ENCODE assay signal across 22 cellular contexts in the genomic region with DNA sequence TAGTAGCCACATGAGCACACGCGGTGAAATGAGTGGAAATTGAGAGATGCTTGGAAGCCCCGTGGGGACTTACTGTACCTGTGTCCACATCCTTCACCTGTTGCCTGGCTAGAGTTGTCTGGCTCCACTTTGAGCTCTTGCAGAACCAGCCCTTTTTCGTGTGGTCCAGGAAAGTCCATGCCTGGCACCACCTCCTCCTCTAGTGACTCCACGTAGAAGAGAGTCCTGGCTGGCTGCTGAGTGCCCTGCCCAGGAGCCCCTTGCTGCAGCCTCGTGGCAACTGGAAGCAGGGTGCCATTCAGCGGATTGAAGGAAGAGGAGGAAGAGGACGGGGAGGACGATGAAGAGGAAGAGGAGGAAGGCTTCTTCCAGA. TPM values are rescaled to one million over a fixed set of nuclear protein-coding genes. Genes with fewer than 3 reads are reported as not detected.
DNase-seq lines count a peak whose midpoint lies in the region.
"Had no signal": no experiment of that assay in that cellular context is flagged by ENCODE, and none has a peak within 500 bp of the region (broad histone marks: within the 10 kb centered on the region; RNA-seq: fewer than 3 reads in every experiment).

No MANE protein-coding gene starts in this region.

- H3K27me3 ChIP-seq in ectodermal cell (ENCODE audit: control insufficient read depth, insufficient read depth, low read length, poor library complexity, severe bottlenecking) = peaks cover 36% of the 10 kb centered on the region
- H3K27me3 ChIP-seq: adrenal gland, right atrium auricular region, SJSA1 had no signal

- H3K27ac ChIP-seq in ectodermal cell (ENCODE audit: insufficient read depth, low read depth, low read length, poor library complexity, severe bottlenecking) (no peak overlapping the region), mesodermal cell (ENCODE audit: low read depth, low read length, severe bottlenecking) (no peak overlapping the region)
- H3K27ac ChIP-seq: adrenal gland, neutrophil, right atrium auricular region, SJSA1 had no signal

- peak overlapping the region; percentile 41 for H3K4me3 ChIP-seq in ectodermal cell (ENCODE audit: insufficient read depth, low read depth, low read length)
- H3K4me3 ChIP-seq in mesodermal cell (ENCODE audit: extremely low read depth, insufficient read depth, low read length, poor library complexity, severe bottlenecking) = peak overlapping the region; percentile 26
- H3K4me3 ChIP-seq: adrenal gland, right atrium auricular region, SJSA1 had no signal

- no peaks in the 10 kb centered on the region for H3K9me3 ChIP-seq in ectodermal cell (ENCODE audit: control insufficient read depth, low read length)
- H3K9me3 ChIP-seq in mesodermal cell (ENCODE audit: control insufficient read depth, low read length) = no peaks in the 10 kb centered on the region
- H3K9me3 ChIP-seq: adrenal gland, neutrophil, right atrium auricular region, SJSA1 had no signal

- H3K36me3 ChIP-seq in ectodermal cell (ENCODE audit: control insufficient read depth, insufficient read depth, low read length) (no peaks in the 10 kb centered on the region), mesodermal cell (ENCODE audit: control insufficient read depth, insufficient read depth, low read length) (no peaks in the 10 kb centered on the region)
- H3K36me3 ChIP-seq: adrenal gland, neutrophil, right atrium auricular region, SJSA1 had no signal

- 37 to 39% methylated on average over 9 of the region's 9 CpGs for WGBS in ectodermal cell, 2 experiments
- WGBS in mesodermal cell (ENCODE audit: insufficient coverage in 2 of 2), 2 experiments = 60 to 75% methylated on average over 5 of the region's 9 CpGs

- peak; percentile 43 for DNase-seq in NCI-H82 (lab: John Stamatoyannopoulos, UW)
- no peak for DNase-seq in NCI-H82 treated with DMSO at 0.1 percent for 48 hours (lab: John Stamatoyannopoulos, UW; ENCODE audit: unreplicated experiment)
- no peak for DNase-seq in activated CD4-positive, alpha-beta T cell treated with anti-CD3 and anti-CD28 coated beads for 48 hours
- no peak for DNase-seq in DMS79 (lab: John Stamatoyannopoulos, UW)
- DNase-seq in NCI-H748 (lab: John Stamatoyannopoulos, UW; ENCODE audit: unreplicated experiment) = no peak
- DNase-seq in SW 1271 (lab: John Stamatoyannopoulos, UW) = no peak
- DNase-seq: activated CD8-positive, alpha-beta memory T cell treated with anti-CD3 and anti-CD28 coated beads, Interleukin-2, amount 10 ng/mL, durations not matched to agents 7 days and 5 days; activated effector memory CD4-positive, alpha-beta T cell treated with Interleukin-2 at 50 U/mL for 16 hours; adrenal gland; DMS 273 treated with DMSO at 0.1 percent for 48 hours; effector CD8-positive, alpha-beta T cell; left cardiac atrium; NCI-H187; stimulated activated CD4-positive, alpha-beta T cell treated with anti-CD3 and anti-CD28 coated beads, Interleukin-15, amount 100 ng/mL, for 24 hours had no signal

- H3K4me1 ChIP-seq in ectodermal cell (ENCODE audit: control insufficient read depth, insufficient read depth, low read length) (peaks cover 4% of the 10 kb centered on the region), mesodermal cell (ENCODE audit: control insufficient read depth, insufficient read depth, low read length, poor library complexity, severe bottlenecking) (no peaks in the 10 kb centered on the region)
- H3K4me1 ChIP-seq: adrenal gland, right atrium auricular region, SJSA1 had no signal

RNA-seq across cellular contexts. Expression of a gene that starts 0.5 kb away (rescaled TPM):
- not detected for polyA plus RNA-seq in ectodermal cell (2013, experiment 1 of 4)
- polyA plus RNA-seq in ectodermal cell (2013, experiment 2 of 4) = not detected
- polyA plus RNA-seq in ectodermal cell (2013, experiment 3 of 4) = not detected
- not detected for polyA plus RNA-seq in ectodermal cell (2013, experiment 4 of 4)
- not detected for polyA plus RNA-seq in mesodermal cell (2013, experiment 1 of 2)
- polyA plus RNA-seq in mesodermal cell (2013, experiment 2 of 2) = not detected
- polyA plus RNA-seq: CD14-positive monocyte, HepG2, thymus had no signal

RNA-seq across cellular contexts. Expression of a gene that starts 1.1 kb away (rescaled TPM):
- polyA plus RNA-seq in ectodermal cell (2013, experiment 1 of 4) = not detected
- not detected for polyA plus RNA-seq in ectodermal cell (2013, experiment 2 of 4)
- polyA plus RNA-seq in ectodermal cell (2013, experiment 3 of 4) = not detected
- 0.04 TPM for polyA plus RNA-seq in ectodermal cell (2013, experiment 4 of 4)
- 0.81 TPM for polyA plus RNA-seq in mesodermal cell (2013, experiment 1 of 2)
- polyA plus RNA-seq in mesodermal cell (2013, experiment 2 of 2) = 0.81 TPM
- polyA plus RNA-seq: CD14-positive monocyte had no signal
